11 cellular contexts compared by ENCODE assay signal in genomic region chr7:73899731-73900142, GRCh38. TPM values are rescaled to one million over a fixed set of nuclear protein-coding genes. Genes with fewer than 3 reads are reported as not detected.
A peak's percentile ranks its signal among the peaks of the same experiment; 100 is the strongest.
DNase-seq lines count a peak whose midpoint lies in the region; ATAC-seq and TF ChIP-seq lines count a peak whose summit lies in the region.
"Had no signal": no experiment of that assay in that cellular context is flagged by ENCODE, and none has a peak within 500 bp of the region (broad histone marks: within the 10 kb centered on the region; RNA-seq: fewer than 3 reads in every experiment).

No MANE protein-coding gene starts in this region.

- H3K27ac ChIP-seq in SJCRH30, result peak overlapping the region; percentile 53
- H3K27ac ChIP-seq: pancreas had no signal

- no peaks in the 10 kb centered on the region for H3K36me3 Mint-ChIP-seq in activated T-helper 1 cell treated with anti-CD3 and anti-CD28 coated beads, Interleukin-12 subunit alpha, Interleukin-12 subunit beta, Interleukin-2, Interleukin-4 antibody, amounts not matched to agents 30 ng/mL and 10 ng/mL and 1 ng/mL, durations not matched to agents 14 hours and 24 hours and 36 hours (ENCODE audit: low read depth)

- H3K4me1 ChIP-seq in SJCRH30, result peaks cover 11% of the 10 kb centered on the region
- H3K4me1 ChIP-seq: pancreas had no signal

- DNase-seq in GM04503 (ENCODE audit: low read depth), result peak; percentile 87
- DNase-seq in SJCRH30, result peak; percentile 73 to 78
- DNase-seq in fibroblast of pulmonary artery (ENCODE audit: low read depth), result peak; percentile 35
- DNase-seq in stromal cell of bone marrow (ENCODE audit: low read depth), result peak; percentile 90
- DNase-seq in activated T-helper 1 cell treated with anti-CD3 and anti-CD28 coated beads, Interleukin-12 subunit alpha, Interleukin-12 subunit beta, Interleukin-2, Interleukin-4 antibody, amounts not matched to agents 30 ng/mL and 10 ng/mL and 1 ng/mL, durations not matched to agents 14 hours and 24 hours and 36 hours (ENCODE audit: low spot score), result no peak
- no peak for DNase-seq in SHP77 treated with DMSO at 0.1 percent for 48 hours (lab: John Stamatoyannopoulos, UW)
- DNase-seq: anterior cingulate cortex, Karpas-422 had no signal

- H3K9me3 ChIP-seq in SJCRH30 (replicated peaks), result peaks cover 9% of the 10 kb centered on the region
- H3K9me3 ChIP-seq: pancreas had no signal

- H3K4me3 ChIP-seq in SJCRH30 (no peak overlapping the region), fibroblast of pulmonary artery (replicated peaks; ENCODE audit: low read depth, low read length) (no peak overlapping the region)
- H3K4me3 ChIP-seq: pancreas had no signal

- intact Hi-C loops in activated T-helper 1 cell treated with anti-CD3 and anti-CD28 coated beads, Interleukin-12 subunit alpha, Interleukin-12 subunit beta, Interleukin-2, Interleukin-4 antibody, amounts not matched to agents 30 ng/mL and 10 ng/mL and 1 ng/mL, durations not matched to agents 14 hours and 24 hours and 36 hours (cut with micrococcal nuclease), result no loop called here

- peaks cover 3% of the 10 kb centered on the region for H3K27me3 Mint-ChIP-seq in activated T-helper 1 cell treated with anti-CD3 and anti-CD28 coated beads, Interleukin-12 subunit alpha, Interleukin-12 subunit beta, Interleukin-2, Interleukin-4 antibody, amounts not matched to agents 30 ng/mL and 10 ng/mL and 1 ng/mL, durations not matched to agents 14 hours and 24 hours and 36 hours (ENCODE audit: insufficient read depth)

- no peaks in the 10 kb centered on the region for H3K4me1 Mint-ChIP-seq in activated T-helper 1 cell treated with anti-CD3 and anti-CD28 coated beads, Interleukin-12 subunit alpha, Interleukin-12 subunit beta, Interleukin-2, Interleukin-4 antibody, amounts not matched to agents 30 ng/mL and 10 ng/mL and 1 ng/mL, durations not matched to agents 14 hours and 24 hours and 36 hours (ENCODE audit: low read depth)

- no peaks in the 10 kb centered on the region for H3K9me3 Mint-ChIP-seq in activated T-helper 1 cell treated with anti-CD3 and anti-CD28 coated beads, Interleukin-12 subunit alpha, Interleukin-12 subunit beta, Interleukin-2, Interleukin-4 antibody, amounts not matched to agents 30 ng/mL and 10 ng/mL and 1 ng/mL, durations not matched to agents 14 hours and 24 hours and 36 hours

- no peaks in the 10 kb centered on the region for H3K27me3 ChIP-seq in SJCRH30
- H3K27me3 ChIP-seq: pancreas had no signal

- no peaks in the 10 kb centered on the region for H3K36me3 ChIP-seq in SJCRH30
- H3K36me3 ChIP-seq: pancreas had no signal

- ATAC-seq in GM19455 (IDR thresholded peaks at IDR 0.05; ENCODE audit: unreplicated experiment), result no peak
- ATAC-seq in HG02973 (IDR thresholded peaks at IDR 0.05; ENCODE audit: unreplicated experiment), result no peak

- H3K4me3 Mint-ChIP-seq in activated T-helper 1 cell treated with anti-CD3 and anti-CD28 coated beads, Interleukin-12 subunit alpha, Interleukin-12 subunit beta, Interleukin-2, Interleukin-4 antibody, amounts not matched to agents 30 ng/mL and 10 ng/mL and 1 ng/mL, durations not matched to agents 14 hours and 24 hours and 36 hours, result no peak overlapping the region

- H3K27ac Mint-ChIP-seq in activated T-helper 1 cell treated with anti-CD3 and anti-CD28 coated beads, Interleukin-12 subunit alpha, Interleukin-12 subunit beta, Interleukin-2, Interleukin-4 antibody, amounts not matched to agents 30 ng/mL and 10 ng/mL and 1 ng/mL, durations not matched to agents 14 hours and 24 hours and 36 hours, result no peak overlapping the region

- TF ChIP-seq CTCF in fibroblast of pulmonary artery (IDR thresholded peaks at IDR 0.05; ENCODE audit: low read length, missing control alignments), result no peak

RNA-seq across cellular contexts. Expression of gene TMEM270, which starts 38.8 kb away (rescaled TPM):
- not detected in 2 replicates for total RNA-seq in SJCRH30 (2014; rRNA removed; shearing (Covaris generic))
- total RNA-seq in activated T-helper 1 cell treated with anti-CD3 and anti-CD28 coated beads, Interleukin-12 subunit alpha, Interleukin-12 subunit beta, Interleukin-2, Interleukin-4 antibody, amounts not matched to agents 30 ng/mL and 10 ng/mL and 1 ng/mL, durations not matched to agents 14 hours and 24 hours and 36 hours, result not detected in 2 replicates

RNA-seq across cellular contexts. Expression of gene METTL27, which starts 57.4 kb away (rescaled TPM):
- total RNA-seq in SJCRH30 (2014; rRNA removed; shearing (Covaris generic)), result 0.30 and 0.55 TPM in 2 replicates
- 1.2 and 1.8 TPM in 2 replicates for total RNA-seq in activated T-helper 1 cell treated with anti-CD3 and anti-CD28 coated beads, Interleukin-12 subunit alpha, Interleukin-12 subunit beta, Interleukin-2, Interleukin-4 antibody, amounts not matched to agents 30 ng/mL and 10 ng/mL and 1 ng/mL, durations not matched to agents 14 hours and 24 hours and 36 hours

Comparison
In these comparisons a context has a peak if more than half of its experiments do, and no peak if none do; other contexts are left out.
1. DNase-seq: peak in GM04503 (single experiment), SJCRH30 (2 of 2), fibroblast of pulmonary artery (single experiment) and stromal cell of bone marrow (single experiment); none in activated T-helper 1 cell treated with anti-CD3 and anti-CD28 coated beads, Interleukin-12 subunit alpha, Interleukin-12 subunit beta, Interleukin-2, Interleukin-4 antibody, amounts not matched to agents 30 ng/mL and 10 ng/mL and 1 ng/mL, durations not matched to agents 14 hours and 24 hours and 36 hours (single experiment) and SHP77 treated with DMSO at 0.1 percent for 48 hours (single experiment).